Comparison of ENCODE assay signal across 8 cellular contexts in genomic region chr10:71963756-71964668, GRCh38. TPM values are rescaled to one million over a fixed set of nuclear protein-coding genes. Genes with fewer than 3 reads are reported as not detected.
DNase-seq lines count a peak whose midpoint lies in the region; ATAC-seq and TF ChIP-seq lines count a peak whose summit lies in the region.

Gene CHST3, plus strand, starts transcription at chr10:71964395. Its CDS starts 41,448 bp downstream, at chr10:72005843.

- peaks cover 4% of the 10 kb centered on the region for H3K36me3 Mint-ChIP-seq in chondrocyte (ENCODE audit: low read depth)
- no peaks in the 10 kb centered on the region for H3K36me3 Mint-ChIP-seq in stimulated activated effector memory CD8-positive, alpha-beta T cell treated with anti-CD3 and anti-CD28 coated beads, Interleukin-12 subunit alpha, Interleukin-12 subunit beta, amount 100 ng/mL, for 72 hours

- peak; percentile 32 for TF ChIP-seq CTCF in chondrocyte (IDR thresholded peaks at IDR 0.05)

- H3K4me1 Mint-ChIP-seq in chondrocyte (ENCODE audit: low read depth): peaks cover 52% of the 10 kb centered on the region
- H3K4me1 Mint-ChIP-seq in stimulated activated effector memory CD8-positive, alpha-beta T cell treated with anti-CD3 and anti-CD28 coated beads, Interleukin-12 subunit alpha, Interleukin-12 subunit beta, amount 100 ng/mL, for 72 hours: peaks cover 8% of the 10 kb centered on the region

- H3K27me3 Mint-ChIP-seq in chondrocyte (ENCODE audit: low read depth): no peaks in the 10 kb centered on the region

- peak within 1 kb of the TSS; percentile 89 for H3K27ac ChIP-seq in layer of hippocampus (ENCODE audit: low read depth, low read length)

- peaks cover 2% of the 10 kb centered on the region for H3K27me3 ChIP-seq in layer of hippocampus (ENCODE audit: control insufficient read depth, insufficient read depth, low read length)

- peak; percentile 55 for ATAC-seq in stimulated activated effector memory CD8-positive, alpha-beta T cell treated with anti-CD3 and anti-CD28 coated beads, Interleukin-12 subunit alpha, Interleukin-12 subunit beta, amount 100 ng/mL, for 72 hours
- ATAC-seq in GM21367 (IDR thresholded peaks at IDR 0.05; ENCODE audit: unreplicated experiment): no peak

- peak within 1 kb of the TSS; percentile 97 for H3K27ac Mint-ChIP-seq in chondrocyte (ENCODE audit: unreplicated experiment)
- no peak within 1 kb of the TSS for H3K27ac Mint-ChIP-seq in stimulated activated effector memory CD8-positive, alpha-beta T cell treated with anti-CD3 and anti-CD28 coated beads, Interleukin-12 subunit alpha, Interleukin-12 subunit beta, amount 100 ng/mL, for 72 hours

- H3K9me3 Mint-ChIP-seq in chondrocyte (ENCODE audit: low read depth): peaks cover 2% of the 10 kb centered on the region
- no peaks in the 10 kb centered on the region for H3K9me3 Mint-ChIP-seq in stimulated activated effector memory CD8-positive, alpha-beta T cell treated with anti-CD3 and anti-CD28 coated beads, Interleukin-12 subunit alpha, Interleukin-12 subunit beta, amount 100 ng/mL, for 72 hours

- DNase-seq in NCI-H2196 (lab: John Stamatoyannopoulos, UW; ENCODE audit: unreplicated experiment) (peak; percentile 5), NCI-H2196 treated with DMSO at 0.1 percent for 48 hours (lab: John Stamatoyannopoulos, UW; ENCODE audit: unreplicated experiment) (no peak), NCI-H69 (lab: John Stamatoyannopoulos, UW) (peak; percentile 52), chondrocyte (ENCODE audit: low spot score) (no peak), T-helper 9 cell (no peak)
- DNase-seq in stimulated activated effector memory CD8-positive, alpha-beta T cell treated with anti-CD3 and anti-CD28 coated beads, Interleukin-12 subunit alpha, Interleukin-12 subunit beta, amount 100 ng/mL, for 72 hours (ENCODE audit: low spot score in 2 of 2): no peak

- peak within 1 kb of the TSS; percentile 99 for H3K4me3 Mint-ChIP-seq in chondrocyte (ENCODE audit: unreplicated experiment)
- H3K4me3 Mint-ChIP-seq in stimulated activated effector memory CD8-positive, alpha-beta T cell treated with anti-CD3 and anti-CD28 coated beads, Interleukin-12 subunit alpha, Interleukin-12 subunit beta, amount 100 ng/mL, for 72 hours: peak within 1 kb of the TSS; percentile 64

RNA-seq across cellular contexts. Expression of gene CHST3, which starts in this region (rescaled TPM):
- 43.9 to 65.4 TPM (median 63.2 TPM) in 3 replicates for total RNA-seq in chondrocyte

Comparison
In these comparisons a context has a peak if more than half of its experiments do, and no peak if none do; other contexts are left out.
1. DNase-seq: peak in NCI-H2196 (single experiment) and NCI-H69 (single experiment); none in NCI-H2196 treated with DMSO at 0.1 percent for 48 hours (single experiment), chondrocyte (single experiment), stimulated activated effector memory CD8-positive, alpha-beta T cell treated with anti-CD3 and anti-CD28 coated beads, Interleukin-12 subunit alpha, Interleukin-12 subunit beta, amount 100 ng/mL, for 72 hours (0 of 2) and T-helper 9 cell (single experiment).